8 cellular contexts compared by ENCODE assay signal in the genomic region with DNA sequence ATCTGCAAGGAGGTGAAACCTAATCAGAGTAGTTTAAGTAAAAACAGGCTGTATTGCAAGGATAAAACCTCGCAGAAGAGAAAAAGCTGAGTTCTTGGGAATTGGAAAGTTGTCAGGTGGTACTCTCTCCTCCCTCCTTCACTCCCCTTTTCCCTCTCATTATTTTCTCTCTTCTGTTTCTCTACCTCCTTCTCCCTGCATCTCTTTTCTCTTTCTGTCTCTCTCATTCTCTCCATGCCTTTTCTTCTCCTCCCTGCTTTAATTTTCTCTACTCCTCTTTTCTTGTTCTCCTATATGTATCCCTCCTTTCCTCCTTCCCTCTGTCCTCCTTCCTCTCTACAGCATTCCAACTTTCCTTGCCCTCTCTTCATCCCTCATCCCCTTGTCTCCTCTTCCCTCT.
"Had no signal": no experiment of that assay in that cellular context is flagged by ENCODE, and none has a peak within 500 bp of the region (broad histone marks: within the 10 kb centered on the region; RNA-seq: fewer than 3 reads in every experiment).

No MANE protein-coding gene starts in this region.

- H3K9me3 Mint-ChIP-seq: HFFc6 had no signal

- H3K27ac ChIP-seq: HL-60 had no signal

- ATAC-seq: HepG2 had no signal

- DNase-seq: GOT3, H7, HCEC 1CT, HFFc6, KG1 had no signal

- H3K4me3 Mint-ChIP-seq: HFFc6, IgD-negative memory B cell had no signal

- H3K36me3 Mint-ChIP-seq: IgD-negative memory B cell had no signal

- H3K27ac Mint-ChIP-seq: HFFc6, IgD-negative memory B cell had no signal

- H3K4me1 Mint-ChIP-seq: IgD-negative memory B cell had no signal

- H3K27me3 Mint-ChIP-seq: IgD-negative memory B cell had no signal
